In genomic region chr14:21073921-21074320, GRCh38 we compare ENCODE assay signal across 1 cellular context.
TF ChIP-seq lines count a peak whose summit lies in the region.

No MANE protein-coding gene starts in this region.

TF ChIP-seq in HepG2, 621 proteins besides CTCF, POLR2A, EP300 and RAD21:
- TF ChIP-seq ZNF431 (CRISPR knock-in tag; IDR thresholded peaks at IDR 0.05; ENCODE audit: borderline replicate concordance, low read depth) (no peak), PPARG (CRISPR knock-in tag; conservative IDR thresholded peaks at IDR 0.05) (no peak), ZNF839 (CRISPR knock-in tag; IDR thresholded peaks at IDR 0.05; ENCODE audit: borderline replicate concordance) (0 out of 2 replicates have a peak, but pooled peaks have one; percentile 48), SRF (IDR thresholded peaks at IDR 0.05; ENCODE audit: low read depth, low read length) (no peak), ZNF740 (CRISPR knock-in tag; IDR thresholded peaks at IDR 0.05) (no peak), MTA3 (CRISPR knock-in tag; IDR thresholded peaks at IDR 0.05) (no peak), BORCS8-MEF2B (CRISPR knock-in tag; IDR thresholded peaks at IDR 0.05) (0 out of 2 replicates have a peak, but pooled peaks have one; percentile 48), YY1 (IDR thresholded peaks at IDR 0.05; ENCODE audit: insufficient read depth, insufficient replicate concordance, low read depth, low read length) (no peak), ZNF616 (CRISPR knock-in tag; IDR thresholded peaks at IDR 0.05; ENCODE audit: low read depth) (no peak), ZBTB38 (CRISPR knock-in tag; IDR thresholded peaks at IDR 0.05) (no peak), RBFOX2 (IDR thresholded peaks at IDR 0.05; ENCODE audit: low read depth, low read length) (peak; percentile 5; the same call in 1 of the 2 replicates), ZNF652 (CRISPR knock-in tag; IDR thresholded peaks at IDR 0.05; ENCODE audit: borderline replicate concordance, low read depth) (no peak), ARNTL (CRISPR knock-in tag; IDR thresholded peaks at IDR 0.05) (no peak), HIVEP1 (CRISPR knock-in tag; IDR thresholded peaks at IDR 0.05) (no peak), ZNF367 (CRISPR knock-in tag; IDR thresholded peaks at IDR 0.05; ENCODE audit: borderline replicate concordance) (no peak), SRSF9 (IDR thresholded peaks at IDR 0.05; ENCODE audit: borderline replicate concordance, insufficient read depth, low read depth, low read length, poor library complexity, severe bottlenecking) (no peak), ZNF629 (CRISPR knock-in tag; conservative IDR thresholded peaks at IDR 0.05) (no peak), HHEX (CRISPR knock-in tag; IDR thresholded peaks at IDR 0.05) (no peak), ZNF180 (CRISPR knock-in tag; IDR thresholded peaks at IDR 0.05; ENCODE audit: borderline replicate concordance, low read depth) (no peak), MAFG (CRISPR knock-in tag; IDR thresholded peaks at IDR 0.05) (no peak), ZXDC (CRISPR knock-in tag; IDR thresholded peaks at IDR 0.05) (no peak), ZNF24 (IDR thresholded peaks at IDR 0.05) (no peak), RFXAP (CRISPR knock-in tag; IDR thresholded peaks at IDR 0.05; ENCODE audit: borderline replicate concordance) (no peak), CSRNP1 (CRISPR knock-in tag; IDR thresholded peaks at IDR 0.05) (0 out of 2 replicates have a peak, but pooled peaks have one; percentile 38), BHLHE40 (IDR thresholded peaks at IDR 0.05; ENCODE audit: low read length) (no peak), CBFB (CRISPR knock-in tag; IDR thresholded peaks at IDR 0.05) (no peak), AHR (CRISPR knock-in tag; IDR thresholded peaks at IDR 0.05) (no peak), TEAD3 (CRISPR knock-in tag; optimal IDR thresholded peaks at IDR 0.05; ENCODE audit: borderline replicate concordance) (no peak), ZNF33B (CRISPR knock-in tag; IDR thresholded peaks at IDR 0.05) (no peak), NBN (conservative IDR thresholded peaks at IDR 0.05) (no peak)
- TF ChIP-seq, protein P1, sequence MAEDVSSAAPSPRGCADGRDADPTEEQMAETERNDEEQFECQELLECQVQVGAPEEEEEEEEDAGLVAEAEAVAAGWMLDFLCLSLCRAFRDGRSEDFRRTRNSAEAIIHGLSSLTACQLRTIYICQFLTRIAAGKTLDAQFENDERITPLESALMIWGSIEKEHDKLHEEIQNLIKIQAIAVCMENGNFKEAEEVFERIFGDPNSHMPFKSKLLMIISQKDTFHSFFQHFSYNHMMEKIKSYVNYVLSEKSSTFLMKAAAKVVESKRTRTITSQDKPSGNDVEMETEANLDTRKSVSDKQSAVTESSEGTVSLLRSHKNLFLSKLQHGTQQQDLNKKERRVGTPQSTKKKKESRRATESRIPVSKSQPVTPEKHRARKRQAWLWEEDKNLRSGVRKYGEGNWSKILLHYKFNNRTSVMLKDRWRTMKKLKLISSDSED (CRISPR knock-in tag; IDR thresholded peaks at IDR 0.05), result no peak
- TF ChIP-seq, protein P2, sequence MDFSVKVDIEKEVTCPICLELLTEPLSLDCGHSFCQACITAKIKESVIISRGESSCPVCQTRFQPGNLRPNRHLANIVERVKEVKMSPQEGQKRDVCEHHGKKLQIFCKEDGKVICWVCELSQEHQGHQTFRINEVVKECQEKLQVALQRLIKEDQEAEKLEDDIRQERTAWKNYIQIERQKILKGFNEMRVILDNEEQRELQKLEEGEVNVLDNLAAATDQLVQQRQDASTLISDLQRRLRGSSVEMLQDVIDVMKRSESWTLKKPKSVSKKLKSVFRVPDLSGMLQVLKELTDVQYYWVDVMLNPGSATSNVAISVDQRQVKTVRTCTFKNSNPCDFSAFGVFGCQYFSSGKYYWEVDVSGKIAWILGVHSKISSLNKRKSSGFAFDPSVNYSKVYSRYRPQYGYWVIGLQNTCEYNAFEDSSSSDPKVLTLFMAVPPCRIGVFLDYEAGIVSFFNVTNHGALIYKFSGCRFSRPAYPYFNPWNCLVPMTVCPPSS (IDR thresholded peaks at IDR 0.05), result no peak
- TF ChIP-seq, protein P3, sequence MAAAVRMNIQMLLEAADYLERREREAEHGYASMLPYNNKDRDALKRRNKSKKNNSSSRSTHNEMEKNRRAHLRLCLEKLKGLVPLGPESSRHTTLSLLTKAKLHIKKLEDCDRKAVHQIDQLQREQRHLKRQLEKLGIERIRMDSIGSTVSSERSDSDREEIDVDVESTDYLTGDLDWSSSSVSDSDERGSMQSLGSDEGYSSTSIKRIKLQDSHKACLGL (CRISPR knock-in tag; IDR thresholded peaks at IDR 0.05), result no peak
- TF ChIP-seq, protein P4, sequence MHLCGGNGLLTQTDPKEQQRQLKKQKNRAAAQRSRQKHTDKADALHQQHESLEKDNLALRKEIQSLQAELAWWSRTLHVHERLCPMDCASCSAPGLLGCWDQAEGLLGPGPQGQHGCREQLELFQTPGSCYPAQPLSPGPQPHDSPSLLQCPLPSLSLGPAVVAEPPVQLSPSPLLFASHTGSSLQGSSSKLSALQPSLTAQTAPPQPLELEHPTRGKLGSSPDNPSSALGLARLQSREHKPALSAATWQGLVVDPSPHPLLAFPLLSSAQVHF (CRISPR knock-in tag; IDR thresholded peaks at IDR 0.05), result no peak
